12 cellular contexts compared by ENCODE assay signal in genomic region chr17:21166599-21167265, GRCh38. TPM values are rescaled to one million over a fixed set of nuclear protein-coding genes. Genes with fewer than 3 reads are reported as not detected.
DNase-seq lines count a peak whose midpoint lies in the region; ATAC-seq and TF ChIP-seq lines count a peak whose summit lies in the region.
"Had no signal": no experiment of that assay in that cellular context is flagged by ENCODE, and none has a peak within 500 bp of the region (broad histone marks: within the 10 kb centered on the region; RNA-seq: fewer than 3 reads in every experiment).

No MANE protein-coding gene starts in this region.

- H3K36me3 ChIP-seq in iPS-15b (ENCODE audit: control insufficient read depth, insufficient read depth, low read length): peaks cover 2% of the 10 kb centered on the region
- no peaks in the 10 kb centered on the region for H3K36me3 ChIP-seq in skeletal muscle satellite cell (ENCODE audit: insufficient read depth, low read length)

- H3K9me3 ChIP-seq in iPS-15b (ENCODE audit: control insufficient read depth, insufficient read depth, low read length): no peaks in the 10 kb centered on the region
- no peaks in the 10 kb centered on the region for H3K9me3 ChIP-seq in skeletal muscle satellite cell (replicated peaks; ENCODE audit: low read length)

- H3K4me3 ChIP-seq in coronary artery: peak overlapping the region; percentile 42
- no peak overlapping the region for H3K4me3 ChIP-seq in iPS-15b (ENCODE audit: low read depth, low read length)
- H3K4me3 ChIP-seq in skeletal muscle satellite cell (ENCODE audit: low read length): no peak overlapping the region

- H3K4me1 ChIP-seq in iPS-15b (ENCODE audit: control insufficient read depth, insufficient read depth, low read length) (no peaks in the 10 kb centered on the region), skeletal muscle satellite cell (ENCODE audit: control insufficient read depth, insufficient read depth, low read length) (peaks cover 16% of the 10 kb centered on the region)

- H3K27ac ChIP-seq in coronary artery: peak overlapping the region; percentile 87 to 94

- H3K9ac ChIP-seq in iPS-15b (ENCODE audit: low read depth, low read length) (peak overlapping the region; percentile 2), skeletal muscle satellite cell (ENCODE audit: low read depth, low read length) (peak overlapping the region; percentile 30)

- no peak for ATAC-seq in HG03432 (IDR thresholded peaks at IDR 0.05; ENCODE audit: unreplicated experiment)
- ATAC-seq: PC-3 had no signal

- TF ChIP-seq CTCF in coronary artery (IDR thresholded peaks at IDR 0.05): no peak

- H3K4me2 ChIP-seq in skeletal muscle satellite cell (ENCODE audit: low read length): peak overlapping the region; percentile 2

- DNase-seq in AG20443 (ENCODE audit: low spot score) (peak; percentile 57), coronary artery (ENCODE audit: low spot score) (no peak), NCI-H2196 (lab: John Stamatoyannopoulos, UW; ENCODE audit: unreplicated experiment) (no peak), hypothalamus (lab: John Stamatoyannopoulos, UW) (no peak)
- no peak for DNase-seq in activated CD4-positive, alpha-beta T cell treated with anti-CD3 and anti-CD28 coated beads for 4 hours
- DNase-seq: activated CD4-positive, alpha-beta T cell treated with anti-CD3 and anti-CD28 coated beads, Interleukin-2, amount 10 ng/mL, durations not matched to agents 7 days and 5 days; activated effector memory CD4-positive, alpha-beta T cell treated with Interleukin-2 at 50 U/mL for 16 hours; PC-3; small intestine had no signal

- H3K27me3 ChIP-seq in iPS-15b (ENCODE audit: control insufficient read depth, insufficient read depth, low read length): no peaks in the 10 kb centered on the region
- H3K27me3 ChIP-seq in skeletal muscle satellite cell (ENCODE audit: control insufficient read depth, insufficient read depth, low read length): no peaks in the 10 kb centered on the region

RNA-seq across cellular contexts. Expression of gene DHRS7B, which starts 40.0 kb away (rescaled TPM):
- 17.2 and 21.2 TPM in 2 replicates for total RNA-seq in skeletal muscle satellite cell (2012; rRNA removed)

RNA-seq across cellular contexts. Expression of gene TMEM11, which starts 47.2 kb away (rescaled TPM):
- total RNA-seq in skeletal muscle satellite cell (2012; rRNA removed): 17.7 and 19.7 TPM in 2 replicates
